In the genomic region with DNA sequence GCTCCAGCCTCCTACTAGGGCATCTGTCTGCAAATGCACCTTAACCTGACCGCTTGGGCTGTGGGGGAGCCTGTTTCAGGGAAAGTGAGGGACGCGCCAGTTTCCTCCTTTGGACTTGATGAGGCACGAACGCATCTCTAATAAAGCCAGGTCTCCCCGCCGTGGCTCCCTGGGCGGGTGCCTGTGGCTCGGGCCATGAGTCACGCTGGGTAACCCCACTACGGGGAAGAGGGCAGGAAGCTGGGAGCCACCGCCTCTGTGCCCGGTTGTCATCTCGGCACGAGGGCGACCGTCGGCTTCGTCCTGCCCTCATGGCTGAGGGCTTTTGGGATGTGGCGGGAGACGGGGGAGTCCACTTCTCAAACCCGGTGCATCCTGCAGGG, we compare ENCODE assay signal across 9 cellular contexts. TPM values are rescaled to one million over a fixed set of nuclear protein-coding genes. Genes with fewer than 3 reads are reported as not detected.
DNase-seq lines count a peak whose midpoint lies in the region; ATAC-seq and TF ChIP-seq lines count a peak whose summit lies in the region.
"Had no signal": no experiment of that assay in that cellular context is flagged by ENCODE, and none has a peak within 500 bp of the region (broad histone marks: within the 10 kb centered on the region; RNA-seq: fewer than 3 reads in every experiment).

No MANE protein-coding gene starts in this region.

- peaks cover 0 to 2% of the 10 kb centered on the region in 2 experiments; a peak in 1 of 5 replicates for H3K9me3 Mint-ChIP-seq in H9

- no peak overlapping the region for H2AK5ac ChIP-seq in H9 (ENCODE audit: insufficient read length, low read length)

- peaks cover 4% of the 10 kb centered on the region for H4K20me1 ChIP-seq in H9 (ENCODE audit: control insufficient read depth, insufficient read depth, insufficient read length)

- no peak for ATAC-seq in Right ventricle myocardium inferior
- no peak for ATAC-seq in GM19035 (IDR thresholded peaks at IDR 0.05; ENCODE audit: unreplicated experiment)
- ATAC-seq in GM18858 (IDR thresholded peaks at IDR 0.05; ENCODE audit: unreplicated experiment) = no peak
- ATAC-seq: A549 had no signal

- H3K4me1 ChIP-seq in right atrium auricular region = peaks cover 0 to 88% of the 10 kb centered on the region in 2 donors
- no peaks in the 10 kb centered on the region for H3K4me1 ChIP-seq in H9 (ENCODE audit: insufficient read depth, low read length)

- H3K9me3 ChIP-seq in right atrium auricular region (no peaks in the 10 kb centered on the region), H9 (ENCODE audit: control insufficient read depth, low read depth, low read length) (no peaks in the 10 kb centered on the region)
- H3K9me3 ChIP-seq: A549 had no signal

- H3K27ac ChIP-seq in right atrium auricular region = peak overlapping the region in 1 of 2 donors; percentile 36
- H3K27ac ChIP-seq in H9 (ENCODE audit: insufficient read length, low read depth, low read length) = no peak overlapping the region

- no peaks in the 10 kb centered on the region for H3K23me2 ChIP-seq in H9 (ENCODE audit: insufficient read length, low read depth, low read length, poor library complexity, severe bottlenecking)

- H3K36me3 ChIP-seq in right atrium auricular region = peaks cover 6% of the 10 kb centered on the region

- no peak overlapping the region for H3K14ac ChIP-seq in H9 (ENCODE audit: insufficient read depth, low read length)

- DNase-seq in Right ventricle myocardium inferior (ENCODE audit: missing footprints) (peak; percentile 87), right atrium auricular region (ENCODE audit: low spot score) (no peak), astrocyte of the hippocampus (ENCODE audit: low read depth, low spot score) (peak; percentile 52), posterior vena cava (ENCODE audit: low spot score) (peak; percentile 88), NK-92 (lab: John Stamatoyannopoulos, UW; ENCODE audit: unreplicated experiment) (no peak), H9 (no peak)

- intact Hi-C loops in Right ventricle myocardium inferior (cut with DNase I) (loop anchor here (5.0 kb wide), 1 partner anchor 41 kb away; no protein-coding TSS in a partner anchor), posterior vena cava (cut with DNase I) (no loop called here)

- H3K9ac ChIP-seq in H9 (ENCODE audit: extremely low read depth, insufficient read length, low read length) = no peak overlapping the region

- H3K79me1 ChIP-seq in H9 (ENCODE audit: insufficient read depth, low read depth, low read length, poor library complexity, severe bottlenecking) = peaks cover 11% of the 10 kb centered on the region

- H3K23ac ChIP-seq in H9 (ENCODE audit: insufficient read length, low read depth, low read length) = no peak overlapping the region

- H3K18ac ChIP-seq in H9 (ENCODE audit: insufficient read length, low read depth, low read length) = no peak overlapping the region

- H4K8ac ChIP-seq in H9 (replicated peaks; ENCODE audit: insufficient read length, low read depth, low read length) = no peak overlapping the region

- no peak overlapping the region for H3K4me2 ChIP-seq in H9 (ENCODE audit: insufficient read depth, insufficient read length, low read length)
- H3K4me2 ChIP-seq: A549 had no signal

- H3K4ac ChIP-seq in H9 (ENCODE audit: low read depth, low read length) = no peak overlapping the region

- H2BK120ac ChIP-seq in H9 (ENCODE audit: low read depth, low read length, poor library complexity, severe bottlenecking) = no peak overlapping the region

- no peak overlapping the region for H2BK12ac ChIP-seq in H9 (ENCODE audit: insufficient read length, low read depth, low read length)

- H3K4me3 ChIP-seq in right atrium auricular region = no peak overlapping the region
- H3K4me3 ChIP-seq: A549 had no signal

- H3K27me3 ChIP-seq in right atrium auricular region (no peaks in the 10 kb centered on the region), H9 (ENCODE audit: insufficient read depth, low read length) (no peaks in the 10 kb centered on the region)

- no peaks in the 10 kb centered on the region for H3K27me3 Mint-ChIP-seq in H9 (ENCODE audit: low read depth)

- H2BK15ac ChIP-seq in H9 (ENCODE audit: low read depth, low read length) = no peak overlapping the region

- no peak overlapping the region for H4K5ac ChIP-seq in H9 (ENCODE audit: insufficient read length, low read depth, low read length)

- H3K27ac Mint-ChIP-seq in H9 = peak overlapping the region in 1 of 3 experiments; percentile 74; a peak in 2 of 7 replicates

- no CpG with 5 or more reads among the region's 22 CpGs for WGBS in H9 (ENCODE audit: extremely low coverage, insufficient read length, low lambda C conversion rate)

- peaks cover 7 to 19% (median 10%) of the 10 kb centered on the region in 3 experiments; a peak in 6 of 7 replicates for H3K36me3 Mint-ChIP-seq in H9 (ENCODE audit: insufficient read depth in 1 of 3, low read depth in 3 of 3)

- H3K56ac ChIP-seq in H9 (ENCODE audit: insufficient read length, low read depth, low read length) = no peak overlapping the region

- H4K91ac ChIP-seq in H9 (ENCODE audit: insufficient read length, low read depth, low read length) = no peak overlapping the region

- H3K79me2 ChIP-seq in H9 (ENCODE audit: insufficient read depth, low read length) = peaks cover 2% of the 10 kb centered on the region; the same call in 1 of the 2 replicates

- no peak overlapping the region for H2BK5ac ChIP-seq in H9 (ENCODE audit: insufficient read length, low read length)

- H3K4me3 Mint-ChIP-seq in H9 = no peak overlapping the region

- H2BK20ac ChIP-seq in H9 (ENCODE audit: low read depth, low read length, poor library complexity, severe bottlenecking) = no peak overlapping the region

- peaks cover 3 to 25% of the 10 kb centered on the region in 2 experiments for H3K4me1 Mint-ChIP-seq in H9

- TF ChIP-seq CTCF in right atrium auricular region (IDR thresholded peaks at IDR 0.05) (no peak), H9 (conservative IDR thresholded peaks at IDR 0.05) (no peak)

- H3T11ph ChIP-seq in H9 (ENCODE audit: low read length) = no peak overlapping the region

- no peak overlapping the region for H2AFZ ChIP-seq in H9 (ENCODE audit: low read length)

RNA-seq across cellular contexts. Expression of gene NOTCH1, which starts 12.1 kb away (rescaled TPM):
- 18.7 TPM for total RNA-seq in Right ventricle myocardium inferior
- 10 to 100 TPM; 14.2 to 39.7 TPM for total RNA-seq in right atrium auricular region
- 10 to 100 TPM; 35.5 to 40.4 TPM for total RNA-seq in posterior vena cava
- 63.7 and 71.6 TPM in 2 replicates for total RNA-seq in H9 (2021)

RNA-seq across cellular contexts. Expression of gene SEC16A, which starts 50.9 kb away (rescaled TPM):
- total RNA-seq in Right ventricle myocardium inferior (22.3 TPM), right atrium auricular region (10 to 100 TPM; 32.6 to 41.6 TPM), posterior vena cava (10 to 100 TPM; 42.2 to 47.9 TPM), H9 (2021) (52.1 and 56.4 TPM in 2 replicates)

Comparison
In these comparisons a context has a peak if more than half of its experiments do, and no peak if none do; other contexts are left out.
1. DNase-seq: peak in Right ventricle myocardium inferior (single experiment), astrocyte of the hippocampus (single experiment) and posterior vena cava (single experiment); none in right atrium auricular region (single experiment), NK-92 (single experiment) and H9 (single experiment).